In the genomic region with DNA sequence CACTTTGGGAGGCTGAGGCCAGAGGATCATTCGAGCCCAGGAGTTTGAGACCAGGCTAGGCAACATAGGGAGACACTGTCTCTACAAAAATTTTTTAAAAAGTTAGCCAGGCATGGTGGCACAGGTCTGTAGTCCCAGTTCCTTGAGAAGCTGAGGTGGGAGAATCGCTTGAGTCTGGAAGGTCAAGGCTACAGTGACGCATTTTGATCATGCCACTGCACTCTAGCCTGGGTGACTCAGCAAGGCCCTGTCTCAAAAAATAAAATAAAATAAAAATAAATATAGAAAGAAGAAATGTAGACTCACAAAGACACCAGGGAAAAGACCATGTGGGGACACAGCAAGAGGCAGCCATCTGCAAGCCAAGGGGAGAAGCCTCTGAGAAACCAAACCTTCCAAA, we compare ENCODE assay signal across 24 cellular contexts. TPM values are rescaled to one million over a fixed set of nuclear protein-coding genes. Genes with fewer than 3 reads are reported as not detected.
"Had no signal": no experiment of that assay in that cellular context is flagged by ENCODE, and none has a peak within 500 bp of the region (broad histone marks: within the 10 kb centered on the region; RNA-seq: fewer than 3 reads in every experiment).

No MANE protein-coding gene starts in this region.

- H3K4me2 ChIP-seq: KMS-11 had no signal

- DNase-seq: Kasumi-1, MV-4-11, NCI-H1048, NCI-H1105, NCI-H1417, NCI-H1436 treated with DMSO at 0.1 percent for 48 hours, NCI-H1694 treated with DMSO at 0.1 percent for 48 hours, NCI-H1930, NCI-H2081 treated with DMSO at 0.1 percent for 48 hours, NCI-H2171, NCI-H226, NCI-H446, NCI-H510A, NCI-H524 treated with DMSO at 0.1 percent for 48 hours, NCI-H69, NCI-H774, Right ventricle myocardium superior, RPMI8226, SIG-M5 had no signal

- H3K9ac ChIP-seq: KMS-11 had no signal

- H3K9me3 ChIP-seq: SJSA1 had no signal

- H3K36me3 ChIP-seq: SJSA1 had no signal

- H3K4me1 ChIP-seq: SJSA1 had no signal

- H3K27me3 ChIP-seq: SJSA1 had no signal

- H3K4me3 ChIP-seq: SJSA1, SK-N-MC had no signal

- H3K27ac ChIP-seq: HL-60, KMS-11, SJSA1, SK-N-MC had no signal

RNA-seq across cellular contexts. Expression of gene SLC7A3, which starts 42.3 kb away (rescaled TPM):
- total RNA-seq: MCF 10A, Right ventricle myocardium superior had no signal
